18 cellular contexts compared by ENCODE assay signal in genomic region chr17:76416899-76417298, GRCh38.
A peak's percentile ranks its signal among the peaks of the same experiment; 100 is the strongest.
DNase-seq lines count a peak whose midpoint lies in the region; ATAC-seq and TF ChIP-seq lines count a peak whose summit lies in the region.
"Had no signal": no experiment of that assay in that cellular context is flagged by ENCODE, and none has a peak within 500 bp of the region (broad histone marks: within the 10 kb centered on the region; RNA-seq: fewer than 3 reads in every experiment).

No MANE protein-coding gene starts in this region.

- DNase-seq in NCI-H146 (lab: John Stamatoyannopoulos, UW) (peak; percentile 33), NCI-H146 treated with DMSO at 0.1 percent for 48 hours (lab: John Stamatoyannopoulos, UW; ENCODE audit: unreplicated experiment) (no peak), RWPE1 (ENCODE audit: low spot score) (no peak), erythroblast (lab: John Stamatoyannopoulos, UW) (peak; percentile 20 to 21), DMS79 (lab: John Stamatoyannopoulos, UW) (no peak)
- no peak for DNase-seq in stimulated activated effector memory CD8-positive, alpha-beta T cell treated with anti-CD3 and anti-CD28 coated beads, Interleukin-12 subunit alpha, Interleukin-12 subunit beta, amount 100 ng/mL, for 72 hours (ENCODE audit: low spot score in 2 of 2)
- DNase-seq: CD4-positive, alpha-beta memory T cell; GDM1; Kasumi-1; NCI-H187 treated with DMSO at 0.1 percent for 48 hours; NCI-H2107; NCI-H2227 treated with DMSO at 0.1 percent for 48 hours; NCI-H524; Right ventricle myocardium superior had no signal

- no peak for TF ChIP-seq CTCF in RWPE1 (conservative IDR thresholded peaks at IDR 0.05; ENCODE audit: low read depth)

- H3K27ac Mint-ChIP-seq in stimulated activated effector memory CD8-positive, alpha-beta T cell treated with anti-CD3 and anti-CD28 coated beads, Interleukin-12 subunit alpha, Interleukin-12 subunit beta, amount 100 ng/mL, for 72 hours: peak overlapping the region; percentile 9

- H3K4me1 Mint-ChIP-seq in stimulated activated effector memory CD8-positive, alpha-beta T cell treated with anti-CD3 and anti-CD28 coated beads, Interleukin-12 subunit alpha, Interleukin-12 subunit beta, amount 100 ng/mL, for 72 hours: peaks cover 30% of the 10 kb centered on the region

- H3K27ac ChIP-seq in RWPE1: 0 out of 2 replicates have a peak overlapping the region, but pooled peaks have one; percentile 0
- H3K27ac ChIP-seq: 22Rv1; BLaER1 treated with 17β-estradiol and CSF1 and Interleukin-3, amounts not matched to agents 10 nM and 100 nM had no signal

- POLR2A ChIA-PET in RWPE1 (lab: Yijun Ruan, JAX; ENCODE audit: low non-redundant PET): no interaction called here

- no peak overlapping the region for H3K4me3 Mint-ChIP-seq in stimulated activated effector memory CD8-positive, alpha-beta T cell treated with anti-CD3 and anti-CD28 coated beads, Interleukin-12 subunit alpha, Interleukin-12 subunit beta, amount 100 ng/mL, for 72 hours
- H3K4me3 Mint-ChIP-seq: CD4-positive, alpha-beta memory T cell had no signal

- TF ChIP-seq POLR2A in erythroblast (IDR thresholded peaks at IDR 0.05; ENCODE audit: low read length): no peak

- H3K9me3 Mint-ChIP-seq in stimulated activated effector memory CD8-positive, alpha-beta T cell treated with anti-CD3 and anti-CD28 coated beads, Interleukin-12 subunit alpha, Interleukin-12 subunit beta, amount 100 ng/mL, for 72 hours: no peaks in the 10 kb centered on the region

- CTCF ChIA-PET in RWPE1 (lab: Yijun Ruan, JAX): interaction anchor here (0.6 to 2.6 kb wide), 5 partner anchors 9 to 199 kb away, joined by 3 to 12 read pairs (median 5); no protein-coding TSS in a partner anchor

- no peak for ATAC-seq in stimulated activated effector memory CD8-positive, alpha-beta T cell treated with anti-CD3 and anti-CD28 coated beads, Interleukin-12 subunit alpha, Interleukin-12 subunit beta, amount 100 ng/mL, for 72 hours
- ATAC-seq in HG02759 (IDR thresholded peaks at IDR 0.05; ENCODE audit: unreplicated experiment) (no peak), HG02840 (IDR thresholded peaks at IDR 0.05; ENCODE audit: low FRiP score, unreplicated experiment) (no peak)

- H3K36me3 Mint-ChIP-seq in stimulated activated effector memory CD8-positive, alpha-beta T cell treated with anti-CD3 and anti-CD28 coated beads, Interleukin-12 subunit alpha, Interleukin-12 subunit beta, amount 100 ng/mL, for 72 hours: peaks cover 12% of the 10 kb centered on the region

Comparison
In these comparisons a context has a peak if more than half of its experiments do, and no peak if none do; other contexts are left out.
1. DNase-seq: peak in NCI-H146 (single experiment) and erythroblast (2 of 2); none in NCI-H146 treated with DMSO at 0.1 percent for 48 hours (single experiment), RWPE1 (single experiment), stimulated activated effector memory CD8-positive, alpha-beta T cell treated with anti-CD3 and anti-CD28 coated beads, Interleukin-12 subunit alpha, Interleukin-12 subunit beta, amount 100 ng/mL, for 72 hours (0 of 2) and DMS79 (single experiment).